ENCODE assay signal across 15 cellular contexts in genomic region chr11:12083380-12083779, GRCh38. TPM values are rescaled to one million over a fixed set of nuclear protein-coding genes. Genes with fewer than 3 reads are reported as not detected.
A peak's percentile ranks its signal among the peaks of the same experiment; 100 is the strongest.
DNase-seq lines count a peak whose midpoint lies in the region; ATAC-seq and TF ChIP-seq lines count a peak whose summit lies in the region.
"Had no signal": no experiment of that assay in that cellular context is flagged by ENCODE, and none has a peak within 500 bp of the region (broad histone marks: within the 10 kb centered on the region; RNA-seq: fewer than 3 reads in every experiment).

No MANE protein-coding gene starts in this region.

- TF ChIP-seq POLR2A in esophagus muscularis mucosa (IDR thresholded peaks at IDR 0.05; ENCODE audit: low read depth), result no peak

- H3K9me3 ChIP-seq in Panc1 (ENCODE audit: control insufficient read depth, insufficient read depth, low read depth, low read length), result no peaks in the 10 kb centered on the region; the same call in 1 of the 2 replicates
- H3K9me3 ChIP-seq in esophagus muscularis mucosa, result no peaks in the 10 kb centered on the region

- 95% methylated on average over 1 of the region's 1 CpG for WGBS in esophagus muscularis mucosa

- in situ Hi-C loops in Panc1 (cut with HindIII; ENCODE audit: low pct_unique_long_range_greater_than_20kb, low sequenced_read_pairs), result no loop called here

- H3K27ac ChIP-seq in Panc1 (ENCODE audit: low read length), result peak overlapping the region; percentile 94
- peak overlapping the region; percentile 7 to 91 (median 54) for H3K27ac ChIP-seq in esophagus muscularis mucosa (replicated peaks in 1 of 4)

- POLR2A ChIA-PET in AG04449 (lab: Yijun Ruan, JAX), result no interaction called here
- POLR2A ChIA-PET in Panc1 (lab: Charles Lee), result no interaction called here

- H3K4me1 ChIP-seq in Panc1 (ENCODE audit: control insufficient read depth, insufficient read depth, low read length), result peaks cover 41% of the 10 kb centered on the region
- H3K4me1 ChIP-seq in esophagus muscularis mucosa, result peaks cover 35 to 55% (median 46%) of the 10 kb centered on the region in 4 donors

- BruUV-seq in Panc1 (replicated peaks; lab: Mats Ljungman, UMichigan), result no TSS peak

- peak; percentile 6 for TF ChIP-seq CTCF in AG04449 (IDR thresholded peaks at IDR 0.05; ENCODE audit: insufficient read depth, low read length, missing control alignments)
- peak; percentile 3 for TF ChIP-seq CTCF in GM12865 (IDR thresholded peaks at IDR 0.05; ENCODE audit: insufficient read depth, low read depth, low read length, missing control alignments)
- peak; percentile 42 for TF ChIP-seq CTCF in Panc1 (IDR thresholded peaks at IDR 0.05)
- no peak for TF ChIP-seq CTCF in esophagus muscularis mucosa (IDR thresholded peaks at IDR 0.05)

- ATAC-seq in Panc1 (no peak), GM18517 (IDR thresholded peaks at IDR 0.05; ENCODE audit: unreplicated experiment) (no peak), GM21526 (IDR thresholded peaks at IDR 0.05; ENCODE audit: low FRiP score, unreplicated experiment) (no peak)
- ATAC-seq: activated CD4-positive, CD25-positive, alpha-beta regulatory T cell treated with anti-CD3 and anti-CD28 coated beads, Interleukin-2, amount 50 U/mL, for 24 hours; activated T-helper 17 cell treated with anti-CD3 and anti-CD28 coated beads, Interleukin-2, amount 50 U/mL, for 72 hours had no signal

- no peak for TF ChIP-seq EP300 in esophagus muscularis mucosa (IDR thresholded peaks at IDR 0.05)

- no peak for DNase-seq in AG04449 (ENCODE audit: low read depth, low spot score)
- no peak for DNase-seq in GM12865 (ENCODE audit: low read depth)
- no peak for DNase-seq in Panc1 (ENCODE audit: low read depth, low spot score)
- no peak for DNase-seq in esophagus muscularis mucosa (ENCODE audit: extremely low spot score)
- DNase-seq in NCI-H524 treated with DMSO at 0.1 percent for 48 hours (lab: John Stamatoyannopoulos, UW), result no peak
- DNase-seq in OCI-M2 (lab: John Stamatoyannopoulos, UW; ENCODE audit: unreplicated experiment), result no peak
- DNase-seq: caudate nucleus; CD4-positive, alpha-beta T cell; MG63; NCI-H446; SIG-M5 had no signal

- CTCF ChIA-PET in AG04449 (lab: Yijun Ruan, JAX), result interaction anchor here (0.9 to 2.0 kb wide), 5 partner anchors 17 to 199 kb away, joined by 3 to 7 read pairs (median 3); no protein-coding TSS in a partner anchor
- CTCF ChIA-PET in Panc1 (lab: Charles Lee), result no interaction called here

- no peaks in the 10 kb centered on the region for H3K27me3 ChIP-seq in Panc1 (ENCODE audit: control insufficient read depth, insufficient read depth, low read length)
- H3K27me3 ChIP-seq in esophagus muscularis mucosa, result no peaks in the 10 kb centered on the region
- H3K27me3 ChIP-seq: MG63 had no signal

- intact Hi-C loops in Panc1 (cut with micrococcal nuclease; ENCODE audit: unreplicated experiment), result no loop called here
- intact Hi-C loops in esophagus muscularis mucosa (cut with DNase I), result no loop called here

- H3K36me3 ChIP-seq in Panc1 (ENCODE audit: control insufficient read depth, insufficient read depth, low read length) (no peaks in the 10 kb centered on the region), esophagus muscularis mucosa (no peaks in the 10 kb centered on the region)
- H3K36me3 ChIP-seq: MG63 had no signal

- no peak overlapping the region for H3K4me3 ChIP-seq in AG04449 (ENCODE audit: low read depth, low read length)
- no peak overlapping the region for H3K4me3 ChIP-seq in GM12865 (ENCODE audit: low read depth, low read length)
- H3K4me3 ChIP-seq in Panc1 (ENCODE audit: low read depth in 2 of 2, low read length in 2 of 2), result no peak overlapping the region
- no peak overlapping the region for H3K4me3 ChIP-seq in esophagus muscularis mucosa
- H3K4me3 ChIP-seq: MG63 had no signal

RNA-seq across cellular contexts. Expression of gene MICAL2, which starts 27.0 kb away (rescaled TPM):
- total RNA-seq in Panc1 (2021; ENCODE audit: unreplicated experiment) (199 TPM), esophagus muscularis mucosa (100 to 1,000 TPM; 195 to 499 (median 259) TPM)
- 183 TPM for polyA plus RNA-seq in Panc1 (2012; ENCODE audit: insufficient read length)

Comparison
In these comparisons a context has a peak if more than half of its experiments do, and no peak if none do; other contexts are left out.
1. CTCF ChIP-seq: peak in AG04449 (single experiment), GM12865 (single experiment) and Panc1 (single experiment); none in esophagus muscularis mucosa (0 of 3).